ENCODE assay signal across 1 cellular context in genomic region chr3:72115307-72115706, GRCh38.
TF ChIP-seq lines count a peak whose summit lies in the region.

No MANE protein-coding gene starts in this region.

TF ChIP-seq in GM23338, 12 proteins besides CTCF, POLR2A, EP300 and RAD21:
- TF ChIP-seq, protein P1, sequence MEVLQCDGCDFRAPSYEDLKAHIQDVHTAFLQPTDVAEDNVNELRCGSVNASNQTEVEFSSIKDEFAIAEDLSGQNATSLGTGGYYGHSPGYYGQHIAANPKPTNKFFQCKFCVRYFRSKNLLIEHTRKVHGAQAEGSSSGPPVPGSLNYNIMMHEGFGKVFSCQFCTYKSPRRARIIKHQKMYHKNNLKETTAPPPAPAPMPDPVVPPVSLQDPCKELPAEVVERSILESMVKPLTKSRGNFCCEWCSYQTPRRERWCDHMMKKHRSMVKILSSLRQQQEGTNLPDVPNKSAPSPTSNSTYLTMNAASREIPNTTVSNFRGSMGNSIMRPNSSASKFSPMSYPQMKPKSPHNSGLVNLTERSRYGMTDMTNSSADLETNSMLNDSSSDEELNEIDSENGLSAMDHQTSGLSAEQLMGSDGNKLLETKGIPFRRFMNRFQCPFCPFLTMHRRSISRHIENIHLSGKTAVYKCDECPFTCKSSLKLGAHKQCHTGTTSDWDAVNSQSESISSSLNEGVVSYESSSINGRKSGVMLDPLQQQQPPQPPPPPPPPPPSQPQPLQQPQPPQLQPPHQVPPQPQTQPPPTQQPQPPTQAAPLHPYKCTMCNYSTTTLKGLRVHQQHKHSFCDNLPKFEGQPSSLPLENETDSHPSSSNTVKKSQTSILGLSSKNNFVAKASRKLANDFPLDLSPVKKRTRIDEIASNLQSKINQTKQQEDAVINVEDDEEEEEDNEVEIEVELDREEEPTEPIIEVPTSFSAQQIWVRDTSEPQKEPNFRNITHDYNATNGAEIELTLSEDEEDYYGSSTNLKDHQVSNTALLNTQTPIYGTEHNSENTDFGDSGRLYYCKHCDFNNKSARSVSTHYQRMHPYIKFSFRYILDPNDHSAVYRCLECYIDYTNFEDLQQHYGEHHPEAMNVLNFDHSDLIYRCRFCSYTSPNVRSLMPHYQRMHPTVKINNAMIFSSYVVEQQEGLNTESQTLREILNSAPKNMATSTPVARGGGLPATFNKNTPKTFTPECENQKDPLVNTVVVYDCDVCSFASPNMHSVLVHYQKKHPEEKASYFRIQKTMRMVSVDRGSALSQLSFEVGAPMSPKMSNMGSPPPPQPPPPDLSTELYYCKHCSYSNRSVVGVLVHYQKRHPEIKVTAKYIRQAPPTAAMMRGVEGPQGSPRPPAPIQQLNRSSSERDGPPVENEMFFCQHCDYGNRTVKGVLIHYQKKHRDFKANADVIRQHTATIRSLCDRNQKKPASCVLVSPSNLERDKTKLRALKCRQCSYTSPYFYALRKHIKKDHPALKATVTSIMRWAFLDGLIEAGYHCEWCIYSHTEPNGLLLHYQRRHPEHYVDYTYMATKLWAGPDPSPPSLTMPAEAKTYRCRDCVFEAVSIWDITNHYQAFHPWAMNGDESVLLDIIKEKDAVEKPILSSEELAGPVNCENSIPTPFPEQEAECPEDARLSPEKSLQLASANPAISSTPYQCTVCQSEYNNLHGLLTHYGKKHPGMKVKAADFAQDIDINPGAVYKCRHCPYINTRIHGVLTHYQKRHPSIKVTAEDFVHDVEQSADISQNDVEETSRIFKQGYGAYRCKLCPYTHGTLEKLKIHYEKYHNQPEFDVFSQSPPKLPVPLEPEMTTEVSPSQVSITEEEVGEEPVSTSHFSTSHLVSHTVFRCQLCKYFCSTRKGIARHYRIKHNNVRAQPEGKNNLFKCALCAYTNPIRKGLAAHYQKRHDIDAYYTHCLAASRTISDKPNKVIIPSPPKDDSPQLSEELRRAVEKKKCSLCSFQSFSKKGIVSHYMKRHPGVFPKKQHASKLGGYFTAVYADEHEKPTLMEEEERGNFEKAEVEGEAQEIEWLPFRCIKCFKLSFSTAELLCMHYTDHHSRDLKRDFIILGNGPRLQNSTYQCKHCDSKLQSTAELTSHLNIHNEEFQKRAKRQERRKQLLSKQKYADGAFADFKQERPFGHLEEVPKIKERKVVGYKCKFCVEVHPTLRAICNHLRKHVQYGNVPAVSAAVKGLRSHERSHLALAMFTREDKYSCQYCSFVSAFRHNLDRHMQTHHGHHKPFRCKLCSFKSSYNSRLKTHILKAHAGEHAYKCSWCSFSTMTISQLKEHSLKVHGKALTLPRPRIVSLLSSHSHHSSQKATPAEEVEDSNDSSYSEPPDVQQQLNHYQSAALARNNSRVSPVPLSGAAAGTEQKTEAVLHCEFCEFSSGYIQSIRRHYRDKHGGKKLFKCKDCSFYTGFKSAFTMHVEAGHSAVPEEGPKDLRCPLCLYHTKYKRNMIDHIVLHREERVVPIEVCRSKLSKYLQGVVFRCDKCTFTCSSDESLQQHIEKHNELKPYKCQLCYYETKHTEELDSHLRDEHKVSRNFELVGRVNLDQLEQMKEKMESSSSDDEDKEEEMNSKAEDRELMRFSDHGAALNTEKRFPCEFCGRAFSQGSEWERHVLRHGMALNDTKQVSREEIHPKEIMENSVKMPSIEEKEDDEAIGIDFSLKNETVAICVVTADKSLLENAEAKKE (CRISPR knock-in tag; IDR thresholded peaks at IDR 0.05), result no peak
- no peak for TF ChIP-seq JUNB (IDR thresholded peaks at IDR 0.05; ENCODE audit: unreplicated experiment)
- no peak for TF ChIP-seq REST (IDR thresholded peaks at IDR 0.05; ENCODE audit: unreplicated experiment)
- TF ChIP-seq ETS1 (IDR thresholded peaks at IDR 0.05), result no peak
- TF ChIP-seq EZH2phosphoT487 (IDR thresholded peaks at IDR 0.05; ENCODE audit: unreplicated experiment), result no peak
- TF ChIP-seq POLR2AphosphoS5 (IDR thresholded peaks at IDR 0.05; ENCODE audit: low read depth), result no peak
- TF ChIP-seq NANOG (IDR thresholded peaks at IDR 0.05; ENCODE audit: borderline replicate concordance), result no peak
TF ChIP-seq in GM23338: peak in this region for 0.
